In the genomic region with DNA sequence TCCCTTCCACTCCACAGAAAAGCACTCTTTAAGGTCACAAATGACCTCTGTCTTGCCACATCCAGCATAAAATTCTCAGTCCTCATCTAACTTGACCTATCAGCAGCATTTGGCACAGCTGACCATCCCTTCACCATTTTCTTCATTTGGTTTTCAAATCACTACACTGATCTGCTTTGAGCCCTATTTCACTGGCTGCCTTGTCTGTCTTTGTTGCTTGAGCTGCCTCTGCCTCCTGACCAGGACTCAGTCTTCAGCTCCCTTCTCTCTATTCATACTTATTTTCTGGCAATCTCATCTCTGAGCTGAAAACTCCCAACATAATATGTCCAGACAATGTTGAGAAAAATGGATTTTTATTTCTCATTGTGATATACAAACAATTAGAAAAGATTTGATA, we compare ENCODE assay signal across 24 cellular contexts. TPM values are rescaled to one million over a fixed set of nuclear protein-coding genes. Genes with fewer than 3 reads are reported as not detected.
DNase-seq lines count a peak whose midpoint lies in the region; ATAC-seq, FAIRE-seq and TF ChIP-seq lines count a peak whose summit lies in the region.
"Had no signal": no experiment of that assay in that cellular context is flagged by ENCODE, and none has a peak within 500 bp of the region (broad histone marks: within the 10 kb centered on the region; RNA-seq: fewer than 3 reads in every experiment).

No MANE protein-coding gene starts in this region.

- H4K20me1 ChIP-seq in astrocyte (ENCODE audit: insufficient read depth, low read length) = no peaks in the 10 kb centered on the region
- H4K20me1 ChIP-seq in smooth muscle cell (ENCODE audit: low read depth) = no peaks in the 10 kb centered on the region

- peaks cover 5% of the 10 kb centered on the region for H3F3A ChIP-seq in smooth muscle cell (ENCODE audit: low read depth)

- DNase-seq in astrocyte (ENCODE audit: low read depth) = no peak
- DNase-seq in lower lobe of right lung = no peak
- no peak for DNase-seq in smooth muscle cell (lab: John Stamatoyannopoulos, UW; ENCODE audit: unreplicated experiment)
- DNase-seq in HPDE6-E6E7 (ENCODE audit: extremely low spot score) = no peak
- DNase-seq: ACHN; activated CD4-positive, CD25-positive, alpha-beta regulatory T cell; activated gamma-delta T cell treated with Interleukin-2 at 50 U/mL for 16 hours; activated T-cell treated with anti-CD3 and anti-CD28 coated beads, Interleukin-2, amount 50 U/mL, for 24 hours; CD8-positive, alpha-beta memory T cell; central memory CD4-positive, alpha-beta T cell; esophagus squamous epithelium; foreskin melanocyte; NCI-H1048; pancreas; retina; RPMI8226; stimulated activated naive CD4-positive, alpha-beta T cell had no signal

- peaks cover 5% of the 10 kb centered on the region for H3K4me1 Mint-ChIP-seq in astrocyte (ENCODE audit: low read depth, unreplicated experiment)
- H3K4me1 Mint-ChIP-seq: CD8-positive, alpha-beta memory T cell had no signal

- H3K9me3 ChIP-seq in HUES64 (ENCODE audit: insufficient read depth, low read depth, low read length) (no peaks in the 10 kb centered on the region), astrocyte (ENCODE audit: insufficient read depth, low read depth, low read length) (no peaks in the 10 kb centered on the region), lower lobe of right lung (no peaks in the 10 kb centered on the region), smooth muscle cell (replicated peaks; ENCODE audit: low read depth) (no peaks in the 10 kb centered on the region)
- H3K9me3 ChIP-seq: esophagus squamous epithelium, pancreas, SJSA1 had no signal

- H3K27me3 ChIP-seq in HUES64 (ENCODE audit: insufficient read depth, low read length) (no peaks in the 10 kb centered on the region), astrocyte (ENCODE audit: insufficient read depth, low read length) (no peaks in the 10 kb centered on the region), lower lobe of right lung (ENCODE audit: low read depth) (no peaks in the 10 kb centered on the region), smooth muscle cell (ENCODE audit: low read depth) (peaks cover 12% of the 10 kb centered on the region)
- H3K27me3 ChIP-seq: esophagus squamous epithelium, pancreas, SJSA1 had no signal

- intact Hi-C loops in lower lobe of right lung (cut with DNase I) = no loop called here

- TF ChIP-seq CTCF in astrocyte (IDR thresholded peaks at IDR 0.05; ENCODE audit: insufficient read depth, low read depth, low read length) (no peak), lower lobe of right lung (IDR thresholded peaks at IDR 0.05) (no peak), smooth muscle cell (IDR thresholded peaks at IDR 0.05; ENCODE audit: borderline replicate concordance, insufficient read depth, poor library complexity, severe bottlenecking) (no peak)

- H2AFZ ChIP-seq in astrocyte (ENCODE audit: low read depth, low read length) = no peak overlapping the region
- peak overlapping the region; percentile 11 for H2AFZ ChIP-seq in smooth muscle cell (ENCODE audit: low read depth)

- H3K27ac ChIP-seq in HUES64 (ENCODE audit: low read depth, low read length) (no peak overlapping the region), astrocyte (ENCODE audit: low read depth, low read length) (peak overlapping the region; percentile 41), lower lobe of right lung (peak overlapping the region; percentile 10), smooth muscle cell (ENCODE audit: low read depth) (peak overlapping the region; percentile 4)
- H3K27ac ChIP-seq: esophagus squamous epithelium, pancreas had no signal

- no peak overlapping the region for H3K27ac Mint-ChIP-seq in astrocyte (ENCODE audit: unreplicated experiment)
- H3K27ac Mint-ChIP-seq: activated T-cell treated with anti-CD3 and anti-CD28 coated beads, Interleukin-2, amount 50 U/mL, for 24 hours; CD8-positive, alpha-beta memory T cell; nephron had no signal

- H3K27me3 Mint-ChIP-seq in astrocyte (ENCODE audit: low read depth, unreplicated experiment) = no peaks in the 10 kb centered on the region

- no peak for ATAC-seq in lower lobe of right lung
- ATAC-seq in HG02610 (IDR thresholded peaks at IDR 0.05; ENCODE audit: unreplicated experiment) = no peak
- ATAC-seq in activated CD4-positive, CD25-positive, alpha-beta regulatory T cell treated with anti-CD3 and anti-CD28 coated beads, Interleukin-2, amount 50 U/mL, for 24 hours = no peak
- ATAC-seq: pancreas had no signal

- H3K36me3 ChIP-seq in HUES64 (ENCODE audit: insufficient read depth, low read length) = no peaks in the 10 kb centered on the region
- no peaks in the 10 kb centered on the region for H3K36me3 ChIP-seq in astrocyte (ENCODE audit: insufficient read depth, low read length)
- H3K36me3 ChIP-seq in lower lobe of right lung = no peaks in the 10 kb centered on the region
- H3K36me3 ChIP-seq in smooth muscle cell (ENCODE audit: low read depth) = no peaks in the 10 kb centered on the region
- H3K36me3 ChIP-seq: esophagus squamous epithelium, pancreas, SJSA1 had no signal

- peaks cover 9% of the 10 kb centered on the region; the same call in 1 of the 2 replicates for H3K4me1 ChIP-seq in HUES64 (ENCODE audit: insufficient read depth, low read length)
- peaks cover 29% of the 10 kb centered on the region for H3K4me1 ChIP-seq in astrocyte (ENCODE audit: insufficient read depth, low read length)
- H3K4me1 ChIP-seq in lower lobe of right lung = peaks cover 9% of the 10 kb centered on the region
- peaks cover 5% of the 10 kb centered on the region for H3K4me1 ChIP-seq in smooth muscle cell (ENCODE audit: low read depth)
- H3K4me1 ChIP-seq: esophagus squamous epithelium, pancreas had no signal

- H3K9me3 Mint-ChIP-seq in astrocyte (ENCODE audit: unreplicated experiment) = no peaks in the 10 kb centered on the region
- H3K9me3 Mint-ChIP-seq: activated T-cell treated with anti-CD3 and anti-CD28 coated beads, Interleukin-2, amount 50 U/mL, for 24 hours; CD8-positive, alpha-beta memory T cell; nephron had no signal

- H3K4me3 ChIP-seq in HUES64 (ENCODE audit: low read length) (no peak overlapping the region), astrocyte (ENCODE audit: insufficient read depth, low read depth, low read length) (no peak overlapping the region), lower lobe of right lung (no peak overlapping the region), smooth muscle cell (no peak overlapping the region)
- H3K4me3 ChIP-seq: esophagus squamous epithelium, pancreas, SJSA1 had no signal

- H3K9ac ChIP-seq in HUES64 (ENCODE audit: low read depth, low read length) (0 out of 2 replicates have a peak overlapping the region, but pooled peaks have one; percentile 3), astrocyte (ENCODE audit: low read length) (no peak overlapping the region), smooth muscle cell (ENCODE audit: low read depth) (no peak overlapping the region)

- no peaks in the 10 kb centered on the region for H3K36me3 Mint-ChIP-seq in astrocyte (ENCODE audit: low read depth, unreplicated experiment)
- H3K36me3 Mint-ChIP-seq: CD8-positive, alpha-beta memory T cell had no signal

- no peak overlapping the region for H3K4me2 ChIP-seq in astrocyte (ENCODE audit: low read length)
- H3K4me2 ChIP-seq in smooth muscle cell = peak overlapping the region; percentile 12

- FAIRE-seq in astrocyte (lab: Jason Lieb, UNC) = peak; percentile 20
- FAIRE-seq: H54, pancreas, urothelium cell line had no signal

- no peak overlapping the region for H3K4me3 Mint-ChIP-seq in astrocyte (ENCODE audit: unreplicated experiment)
- H3K4me3 Mint-ChIP-seq: activated T-cell treated with anti-CD3 and anti-CD28 coated beads, Interleukin-2, amount 50 U/mL, for 24 hours; CD8-positive, alpha-beta memory T cell; nephron had no signal

- H3K79me2 ChIP-seq in astrocyte (ENCODE audit: insufficient read depth, low read length) (no peaks in the 10 kb centered on the region), smooth muscle cell (ENCODE audit: low read depth) (no peaks in the 10 kb centered on the region)

RNA-seq across cellular contexts. Expression of gene PDE5A, which starts 27.7 kb away (rescaled TPM):
- polyA plus RNA-seq in HUES64 (2013, experiment 1 of 2) = 7.5 TPM
- polyA plus RNA-seq in HUES64 (2013, experiment 2 of 2) = 10.1 TPM
- total RNA-seq in astrocyte (2.2 and 3.6 TPM in 2 replicates), lower lobe of right lung (39.8 TPM), smooth muscle cell (14.1 and 18.3 TPM in 2 replicates)
- 4.1 and 5.0 TPM in 2 replicates for polyA plus RNA-seq in smooth muscle cell
